Comparison of ENCODE assay signal across 34 cellular contexts in genomic region chr14:69909831-69910550, GRCh38. TPM values are rescaled to one million over a fixed set of nuclear protein-coding genes. Genes with fewer than 3 reads are reported as not detected.
"Had no signal": no experiment of that assay in that cellular context is flagged by ENCODE, and none has a peak within 500 bp of the region (broad histone marks: within the 10 kb centered on the region; RNA-seq: fewer than 3 reads in every experiment).

No MANE protein-coding gene starts in this region.

- H3K4me3 Mint-ChIP-seq: activated CD4-positive, alpha-beta T cell treated with anti-CD3 and anti-CD28 coated beads, Interleukin-2, amount 10 ng/mL, durations not matched to agents 24 days and 14 days; activated CD8-positive, alpha-beta T cell treated with anti-CD3 and anti-CD28 coated beads for 36 hours; activated naive CD8-positive, alpha-beta T cell treated with anti-CD3 and anti-CD28 coated beads for 36 hours; activated T-cell treated with anti-CD3 and anti-CD28 coated beads, Interleukin-2, amount 50 U/mL, for 72 hours; activated T-helper 17 cell treated with anti-CD3 and anti-CD28 coated beads, Interleukin-2, amount 50 U/mL, for 72 hours had no signal

- H3K27me3 Mint-ChIP-seq: activated CD8-positive, alpha-beta T cell treated with anti-CD3 and anti-CD28 coated beads for 36 hours; activated naive CD8-positive, alpha-beta T cell treated with anti-CD3 and anti-CD28 coated beads for 36 hours had no signal

- H3K36me3 Mint-ChIP-seq: activated naive CD8-positive, alpha-beta T cell treated with anti-CD3 and anti-CD28 coated beads for 36 hours had no signal

- H3K27me3 ChIP-seq: ascending aorta, breast epithelium had no signal

- H3K4me1 Mint-ChIP-seq: activated CD4-positive, alpha-beta T cell treated with anti-CD3 and anti-CD28 coated beads, Interleukin-2, amount 10 ng/mL, durations not matched to agents 24 days and 14 days; activated naive CD8-positive, alpha-beta T cell treated with anti-CD3 and anti-CD28 coated beads for 36 hours; activated T-helper 17 cell treated with anti-CD3 and anti-CD28 coated beads, Interleukin-2, amount 50 U/mL, for 72 hours had no signal

- H3K4me1 ChIP-seq: ascending aorta, breast epithelium had no signal

- H3K27ac ChIP-seq: ascending aorta, breast epithelium, RWPE1 had no signal

- H3K4me3 ChIP-seq: ascending aorta, breast epithelium had no signal

- DNase-seq: activated CD4-positive, alpha-beta T cell treated with anti-CD3 and anti-CD28 coated beads, Interleukin-2, amount 10 ng/mL, durations not matched to agents 24 days and 14 days; activated CD4-positive, alpha-beta T cell treated with anti-CD3 and anti-CD28 coated beads, Interleukin-2, amount 50 U/mL, for 4 hours; activated CD8-positive, alpha-beta T cell treated with anti-CD3 and anti-CD28 coated beads for 36 hours; activated effector memory CD4-positive, alpha-beta T cell treated with anti-CD3 and anti-CD28 coated beads, Interleukin-2, amount 50 U/mL, for 16 hours; activated naive CD4-positive, alpha-beta T cell; activated naive CD4-positive, alpha-beta T cell treated with anti-CD3 and anti-CD28 coated beads, Interleukin-2, amount 50 U/mL, for 16 hours; activated naive CD8-positive, alpha-beta T cell treated with anti-CD3 and anti-CD28 coated beads for 36 hours; activated T-cell treated with anti-CD3 and anti-CD28 coated beads, Interleukin-2, amount 50 U/mL, for 1 hour; activated T-cell treated with anti-CD3 and anti-CD28 coated beads, Interleukin-2, amount 50 U/mL, for 72 hours; amniotic stem cell; cerebellar nuclear complex; NCI-H1048; NCI-H1105 treated with DMSO at 0.1 percent for 48 hours; NCI-H1436; NCI-H187; NCI-H2029 treated with DMSO at 0.1 percent for 48 hours; NCI-H2107; NCI-H2171; NCI-H510A; NCI-H748 treated with DMSO at 0.1 percent for 48 hours; NK-92 treated with Interleukin-12 subunit alpha and Interleukin-12 subunit beta, amount 100 ng/mL, for 24 hours; PC-3; SIG-M5; SW 1271; T1000 had no signal

- ATAC-seq: activated CD8-positive, alpha-beta T cell treated with anti-CD3 and anti-CD28 coated beads for 36 hours; activated T-cell treated with anti-CD3 and anti-CD28 coated beads, Interleukin-2, amount 50 U/mL, for 72 hours; activated T-helper 17 cell treated with anti-CD3 and anti-CD28 coated beads, Interleukin-2, amount 50 U/mL, for 72 hours; PC-3; Right ventricle myocardium inferior had no signal

- H3K9me3 Mint-ChIP-seq: activated CD4-positive, alpha-beta T cell treated with anti-CD3 and anti-CD28 coated beads, Interleukin-2, amount 10 ng/mL, durations not matched to agents 24 days and 14 days; activated CD8-positive, alpha-beta T cell treated with anti-CD3 and anti-CD28 coated beads for 36 hours; activated naive CD8-positive, alpha-beta T cell treated with anti-CD3 and anti-CD28 coated beads for 36 hours; activated T-cell treated with anti-CD3 and anti-CD28 coated beads, Interleukin-2, amount 50 U/mL, for 72 hours; activated T-helper 17 cell treated with anti-CD3 and anti-CD28 coated beads, Interleukin-2, amount 50 U/mL, for 72 hours had no signal

- H3K27ac Mint-ChIP-seq: activated CD4-positive, alpha-beta T cell treated with anti-CD3 and anti-CD28 coated beads, Interleukin-2, amount 10 ng/mL, durations not matched to agents 24 days and 14 days; activated CD8-positive, alpha-beta T cell treated with anti-CD3 and anti-CD28 coated beads for 36 hours; activated naive CD8-positive, alpha-beta T cell treated with anti-CD3 and anti-CD28 coated beads for 36 hours; activated T-cell treated with anti-CD3 and anti-CD28 coated beads, Interleukin-2, amount 50 U/mL, for 72 hours; activated T-helper 17 cell treated with anti-CD3 and anti-CD28 coated beads, Interleukin-2, amount 50 U/mL, for 72 hours had no signal

- H3K9me3 ChIP-seq: ascending aorta, breast epithelium had no signal

- H3K36me3 ChIP-seq: ascending aorta, breast epithelium, WERI-Rb-1 had no signal

RNA-seq across cellular contexts. Expression of gene SMOC1, which starts 30.8 kb away (rescaled TPM):
- total RNA-seq: activated CD4-positive, alpha-beta T cell treated with anti-CD3 and anti-CD28 coated beads, Interleukin-2, amount 10 ng/mL, durations not matched to agents 24 days and 14 days; activated CD8-positive, alpha-beta memory T cell treated with anti-CD3 and anti-CD28 coated beads for 36 hours; activated CD8-positive, alpha-beta T cell treated with anti-CD3 and anti-CD28 coated beads for 36 hours; activated naive CD8-positive, alpha-beta T cell treated with anti-CD3 and anti-CD28 coated beads for 36 hours; activated T-cell treated with anti-CD3 and anti-CD28 coated beads, Interleukin-2, amount 50 U/mL, for 72 hours; activated T-helper 17 cell treated with anti-CD3 and anti-CD28 coated beads, Interleukin-2, amount 50 U/mL, for 72 hours; PC-3; T-helper 1 cell treated with Interleukin-12 subunit alpha and Interleukin-12 subunit beta and Interleukin-4 antibody, amounts not matched to agents 30 ng/mL and 1 ng/mL, for 36 hours; T-helper 2 cell treated with Interferon-gamma antibody and Interleukin-4, amounts not matched to agents 100 ng/mL and 5 ng/mL, for 36 hours had no signal
